Comparison of ENCODE assay signal across 6 cellular contexts in genomic region chr10:74431816-74432215, GRCh38.
"Had no signal": no experiment of that assay in that cellular context is flagged by ENCODE, and none has a peak within 500 bp of the region (broad histone marks: within the 10 kb centered on the region; RNA-seq: fewer than 3 reads in every experiment).

No MANE protein-coding gene starts in this region.

- H3K4me2 ChIP-seq: KMS-11 had no signal

- DNase-seq: KBM-7, KG1 had no signal

- ATAC-seq: HepG2, K562 had no signal

- H3K4me3 ChIP-seq: K562 had no signal

- H3K9ac ChIP-seq: KMS-11 had no signal

- H3K27ac ChIP-seq: HL-60, KMS-11 had no signal
